ENCODE assay signal across 9 cellular contexts in genomic region chr1:63366915-63367217, GRCh38. TPM values are rescaled to one million over a fixed set of nuclear protein-coding genes. Genes with fewer than 3 reads are reported as not detected.
DNase-seq lines count a peak whose midpoint lies in the region; ATAC-seq and TF ChIP-seq lines count a peak whose summit lies in the region.
"Had no signal": no experiment of that assay in that cellular context is flagged by ENCODE, and none has a peak within 500 bp of the region (broad histone marks: within the 10 kb centered on the region; RNA-seq: fewer than 3 reads in every experiment).

No MANE protein-coding gene starts in this region.

- H3K27ac Mint-ChIP-seq in activated B cell treated with CpG ODN at 0.5 μM for 24 hours: peak overlapping the region; percentile 75
- H3K27ac Mint-ChIP-seq in stimulated activated effector memory CD8-positive, alpha-beta T cell treated with anti-CD3 and anti-CD28 coated beads, Interleukin-12 subunit alpha, Interleukin-12 subunit beta, amount 100 ng/mL, for 72 hours: peak overlapping the region; percentile 93

- H3K36me3 Mint-ChIP-seq in activated B cell treated with CpG ODN at 0.5 μM for 24 hours (ENCODE audit: low read depth): peaks cover 15% of the 10 kb centered on the region
- peaks cover 19% of the 10 kb centered on the region for H3K36me3 Mint-ChIP-seq in stimulated activated effector memory CD8-positive, alpha-beta T cell treated with anti-CD3 and anti-CD28 coated beads, Interleukin-12 subunit alpha, Interleukin-12 subunit beta, amount 100 ng/mL, for 72 hours

- H3K9me3 Mint-ChIP-seq in activated B cell treated with CpG ODN at 0.5 μM for 24 hours: no peaks in the 10 kb centered on the region
- no peaks in the 10 kb centered on the region for H3K9me3 Mint-ChIP-seq in stimulated activated effector memory CD8-positive, alpha-beta T cell treated with anti-CD3 and anti-CD28 coated beads, Interleukin-12 subunit alpha, Interleukin-12 subunit beta, amount 100 ng/mL, for 72 hours

- peaks cover 9% of the 10 kb centered on the region for H3K27me3 Mint-ChIP-seq in activated B cell treated with CpG ODN at 0.5 μM for 24 hours

- peak overlapping the region; percentile 52 for H3K4me3 ChIP-seq in right cardiac atrium (ENCODE audit: low read length)

- CTCF ChIA-PET in activated B cell treated with CpG ODN at 0.5 μM for 24 hours (lab: Charles Lee): no interaction called here

- H3K27me3 ChIP-seq in right cardiac atrium (ENCODE audit: control insufficient read depth, insufficient read depth): no peaks in the 10 kb centered on the region

- POLR2A ChIA-PET in activated B cell treated with CpG ODN at 0.5 μM for 24 hours (lab: Charles Lee): no interaction called here

- H3K4me3 Mint-ChIP-seq in activated B cell treated with CpG ODN at 0.5 μM for 24 hours: peak overlapping the region; percentile 98
- H3K4me3 Mint-ChIP-seq in stimulated activated effector memory CD8-positive, alpha-beta T cell treated with anti-CD3 and anti-CD28 coated beads, Interleukin-12 subunit alpha, Interleukin-12 subunit beta, amount 100 ng/mL, for 72 hours: peak overlapping the region; percentile 93

- no peaks in the 10 kb centered on the region for H3K4me1 ChIP-seq in right cardiac atrium (ENCODE audit: control insufficient read depth, insufficient read depth, low read length)

- 81% methylated on average over 7 of the region's 7 CpGs for WGBS in right cardiac atrium

- H3K9me3 ChIP-seq in right cardiac atrium (ENCODE audit: control insufficient read depth, low read length): no peaks in the 10 kb centered on the region

- no peak for ATAC-seq in activated B cell treated with CpG ODN at 0.5 μM for 24 hours (ENCODE audit: low read depth)
- no peak for ATAC-seq in right cardiac atrium
- no peak for ATAC-seq in stimulated activated effector memory CD8-positive, alpha-beta T cell treated with anti-CD3 and anti-CD28 coated beads, Interleukin-12 subunit alpha, Interleukin-12 subunit beta, amount 100 ng/mL, for 72 hours
- no peak for ATAC-seq in GM19351 (IDR thresholded peaks at IDR 0.05; ENCODE audit: unreplicated experiment)

- H3K4me1 Mint-ChIP-seq in activated B cell treated with CpG ODN at 0.5 μM for 24 hours: peaks cover 21% of the 10 kb centered on the region
- peaks cover 19% of the 10 kb centered on the region for H3K4me1 Mint-ChIP-seq in stimulated activated effector memory CD8-positive, alpha-beta T cell treated with anti-CD3 and anti-CD28 coated beads, Interleukin-12 subunit alpha, Interleukin-12 subunit beta, amount 100 ng/mL, for 72 hours

- peak; percentile 48 for DNase-seq in NCI-H2029 treated with DMSO at 0.1 percent for 48 hours (lab: John Stamatoyannopoulos, UW)
- DNase-seq in NCI-H2029 (lab: John Stamatoyannopoulos, UW): no peak
- DNase-seq in activated B cell treated with CpG ODN at 0.5 μM for 24 hours: no peak
- DNase-seq in right cardiac atrium: no peak
- DNase-seq in stimulated activated effector memory CD8-positive, alpha-beta T cell treated with anti-CD3 and anti-CD28 coated beads, Interleukin-12 subunit alpha, Interleukin-12 subunit beta, amount 100 ng/mL, for 72 hours (ENCODE audit: low spot score in 2 of 2): no peak
- DNase-seq in pons (ENCODE audit: low spot score): no peak
- no peak for DNase-seq in RPMI8226

- TF ChIP-seq CTCF in activated B cell treated with CpG ODN at 0.5 μM for 24 hours (IDR thresholded peaks at IDR 0.05): no peak

- intact Hi-C loops in activated B cell treated with CpG ODN at 0.5 μM for 24 hours (cut with micrococcal nuclease) (loop anchor here (1.0 to 10.0 kb wide), 5 partner anchors 44 to 930 kb away; partner anchors contain the start of genes EFCAB7, FOXD3, ITGB3BP and PGM1), right cardiac atrium (cut with DNase I) (no loop called here)

- peak overlapping the region; percentile 22 for H3K27ac ChIP-seq in right cardiac atrium (ENCODE audit: low read length)

RNA-seq across cellular contexts. Expression of gene ALG6, which starts 0.6 kb away (rescaled TPM):
- total RNA-seq in activated B cell treated with CpG ODN at 0.5 μM for 24 hours (20.0 and 21.5 TPM in 2 replicates), right cardiac atrium (1 to 10 TPM; 5.0 to 6.2 (median 5.6) TPM)
- 5.4 TPM for polyA plus RNA-seq in right cardiac atrium

RNA-seq across cellular contexts. Expression of gene FOXD3, which starts 44.5 kb away (rescaled TPM):
- total RNA-seq in activated B cell treated with CpG ODN at 0.5 μM for 24 hours: not detected in 2 replicates
- total RNA-seq in right cardiac atrium: 1 to 10 TPM in 1 of 4 donors, under 1 TPM in 3; 0.38 to 1.6 (median 0.75) TPM
- 1.0 TPM for polyA plus RNA-seq in right cardiac atrium
- total RNA-seq: dermis microvascular lymphatic vessel endothelial cell had no signal
